ENCODE assay signal across 1 cellular context in the genomic region with DNA sequence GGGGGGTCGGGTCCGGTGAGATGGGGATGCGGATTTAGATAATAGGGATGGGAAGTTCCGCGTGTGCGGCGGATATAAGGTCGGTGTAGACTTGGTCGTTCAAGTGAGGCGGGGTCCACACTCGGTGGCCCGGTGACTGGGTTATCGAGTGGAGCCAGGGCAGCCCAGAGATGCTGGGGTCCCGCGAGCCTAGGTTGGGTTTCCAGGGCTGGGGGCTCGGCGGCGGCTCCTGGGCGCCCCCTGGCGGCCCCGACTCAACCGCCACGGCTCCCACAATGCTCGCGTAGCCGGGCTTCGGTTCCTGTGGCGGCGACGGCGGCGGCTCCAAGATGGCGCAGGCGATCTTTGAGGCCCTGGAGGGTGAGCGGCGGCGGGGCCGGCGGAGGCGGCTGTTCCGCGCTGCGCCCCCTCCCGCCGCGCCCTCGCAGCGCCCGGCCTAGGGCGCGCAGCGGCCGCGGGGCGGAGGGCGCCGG.
TF ChIP-seq lines count a peak whose summit lies in the region.

A gene (plus strand): TSS at position 304 of the 473 bp plus-strand sequence. CDS start 26 bp downstream, at position 330.

TF ChIP-seq in HepG2, 621 proteins besides CTCF, POLR2A, EP300 and RAD21 (continued from another document and continues in another):
- TF ChIP-seq, protein P1, sequence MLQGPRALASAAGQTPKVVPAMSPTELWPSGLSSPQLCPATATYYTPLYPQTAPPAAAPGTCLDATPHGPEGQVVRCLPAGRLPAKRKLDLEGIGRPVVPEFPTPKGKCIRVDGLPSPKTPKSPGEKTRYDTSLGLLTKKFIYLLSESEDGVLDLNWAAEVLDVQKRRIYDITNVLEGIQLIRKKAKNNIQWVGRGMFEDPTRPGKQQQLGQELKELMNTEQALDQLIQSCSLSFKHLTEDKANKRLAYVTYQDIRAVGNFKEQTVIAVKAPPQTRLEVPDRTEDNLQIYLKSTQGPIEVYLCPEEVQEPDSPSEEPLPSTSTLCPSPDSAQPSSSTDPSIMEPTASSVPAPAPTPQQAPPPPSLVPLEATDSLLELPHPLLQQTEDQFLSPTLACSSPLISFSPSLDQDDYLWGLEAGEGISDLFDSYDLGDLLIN (CRISPR knock-in tag; IDR thresholded peaks at IDR 0.05; ENCODE audit: borderline replicate concordance): no peak; the same call in 1 of the 2 replicates
- peak; percentile 61 for TF ChIP-seq PHF8 (CRISPR knock-in tag; IDR thresholded peaks at IDR 0.05)
- no peak for TF ChIP-seq ZSCAN21 (CRISPR knock-in tag; IDR thresholded peaks at IDR 0.05; ENCODE audit: borderline replicate concordance)
- TF ChIP-seq, protein P2, sequence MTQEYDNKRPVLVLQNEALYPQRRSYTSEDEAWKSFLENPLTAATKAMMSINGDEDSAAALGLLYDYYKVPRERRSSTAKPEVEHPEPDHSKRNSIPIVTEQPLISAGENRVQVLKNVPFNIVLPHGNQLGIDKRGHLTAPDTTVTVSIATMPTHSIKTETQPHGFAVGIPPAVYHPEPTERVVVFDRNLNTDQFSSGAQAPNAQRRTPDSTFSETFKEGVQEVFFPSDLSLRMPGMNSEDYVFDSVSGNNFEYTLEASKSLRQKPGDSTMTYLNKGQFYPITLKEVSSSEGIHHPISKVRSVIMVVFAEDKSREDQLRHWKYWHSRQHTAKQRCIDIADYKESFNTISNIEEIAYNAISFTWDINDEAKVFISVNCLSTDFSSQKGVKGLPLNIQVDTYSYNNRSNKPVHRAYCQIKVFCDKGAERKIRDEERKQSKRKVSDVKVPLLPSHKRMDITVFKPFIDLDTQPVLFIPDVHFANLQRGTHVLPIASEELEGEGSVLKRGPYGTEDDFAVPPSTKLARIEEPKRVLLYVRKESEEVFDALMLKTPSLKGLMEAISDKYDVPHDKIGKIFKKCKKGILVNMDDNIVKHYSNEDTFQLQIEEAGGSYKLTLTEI (CRISPR knock-in tag; conservative IDR thresholded peaks at IDR 0.05): no peak
- peak; percentile 84 for TF ChIP-seq CENPT (CRISPR knock-in tag; IDR thresholded peaks at IDR 0.05; ENCODE audit: low read depth)
- TF ChIP-seq, protein P3, sequence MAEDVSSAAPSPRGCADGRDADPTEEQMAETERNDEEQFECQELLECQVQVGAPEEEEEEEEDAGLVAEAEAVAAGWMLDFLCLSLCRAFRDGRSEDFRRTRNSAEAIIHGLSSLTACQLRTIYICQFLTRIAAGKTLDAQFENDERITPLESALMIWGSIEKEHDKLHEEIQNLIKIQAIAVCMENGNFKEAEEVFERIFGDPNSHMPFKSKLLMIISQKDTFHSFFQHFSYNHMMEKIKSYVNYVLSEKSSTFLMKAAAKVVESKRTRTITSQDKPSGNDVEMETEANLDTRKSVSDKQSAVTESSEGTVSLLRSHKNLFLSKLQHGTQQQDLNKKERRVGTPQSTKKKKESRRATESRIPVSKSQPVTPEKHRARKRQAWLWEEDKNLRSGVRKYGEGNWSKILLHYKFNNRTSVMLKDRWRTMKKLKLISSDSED (CRISPR knock-in tag; IDR thresholded peaks at IDR 0.05): no peak
- TF ChIP-seq KMT2B (CRISPR knock-in tag; IDR thresholded peaks at IDR 0.05): peak; percentile 22; the same call in 1 of the 2 replicates
- TF ChIP-seq ZFP36 (IDR thresholded peaks at IDR 0.05; ENCODE audit: borderline replicate concordance, low read depth, low read length, partially characterized antibody): no peak
- TF ChIP-seq RXRB (CRISPR knock-in tag; IDR thresholded peaks at IDR 0.05; ENCODE audit: borderline replicate concordance): peak; percentile 74
- TF ChIP-seq ZNF274 (CRISPR knock-in tag; IDR thresholded peaks at IDR 0.05): no peak; the same call in none of the 2 replicates
- TF ChIP-seq, protein P4, sequence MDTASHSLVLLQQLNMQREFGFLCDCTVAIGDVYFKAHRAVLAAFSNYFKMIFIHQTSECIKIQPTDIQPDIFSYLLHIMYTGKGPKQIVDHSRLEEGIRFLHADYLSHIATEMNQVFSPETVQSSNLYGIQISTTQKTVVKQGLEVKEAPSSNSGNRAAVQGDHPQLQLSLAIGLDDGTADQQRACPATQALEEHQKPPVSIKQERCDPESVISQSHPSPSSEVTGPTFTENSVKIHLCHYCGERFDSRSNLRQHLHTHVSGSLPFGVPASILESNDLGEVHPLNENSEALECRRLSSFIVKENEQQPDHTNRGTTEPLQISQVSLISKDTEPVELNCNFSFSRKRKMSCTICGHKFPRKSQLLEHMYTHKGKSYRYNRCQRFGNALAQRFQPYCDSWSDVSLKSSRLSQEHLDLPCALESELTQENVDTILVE (CRISPR knock-in tag; IDR thresholded peaks at IDR 0.05): peak; percentile 98; the same call in 1 of the 2 replicates
- no peak for TF ChIP-seq ZC3H4 (CRISPR knock-in tag; IDR thresholded peaks at IDR 0.05; ENCODE audit: borderline replicate concordance)
- no peak for TF ChIP-seq KLF13 (CRISPR knock-in tag; IDR thresholded peaks at IDR 0.05)
- TF ChIP-seq, protein P5, sequence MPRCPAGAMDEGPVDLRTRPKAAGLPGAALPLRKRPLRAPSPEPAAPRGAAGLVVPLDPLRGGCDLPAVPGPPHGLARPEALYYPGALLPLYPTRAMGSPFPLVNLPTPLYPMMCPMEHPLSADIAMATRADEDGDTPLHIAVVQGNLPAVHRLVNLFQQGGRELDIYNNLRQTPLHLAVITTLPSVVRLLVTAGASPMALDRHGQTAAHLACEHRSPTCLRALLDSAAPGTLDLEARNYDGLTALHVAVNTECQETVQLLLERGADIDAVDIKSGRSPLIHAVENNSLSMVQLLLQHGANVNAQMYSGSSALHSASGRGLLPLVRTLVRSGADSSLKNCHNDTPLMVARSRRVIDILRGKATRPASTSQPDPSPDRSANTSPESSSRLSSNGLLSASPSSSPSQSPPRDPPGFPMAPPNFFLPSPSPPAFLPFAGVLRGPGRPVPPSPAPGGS (CRISPR knock-in tag; IDR thresholded peaks at IDR 0.05): no peak; the same call in none of the 2 replicates
- no peak for TF ChIP-seq FOXM1 (CRISPR knock-in tag; IDR thresholded peaks at IDR 0.05)
- 0 out of 2 replicates have a peak, but pooled peaks have one; percentile 10 for TF ChIP-seq GATA4 (IDR thresholded peaks at IDR 0.05; ENCODE audit: borderline replicate concordance, low read depth)
- no peak for TF ChIP-seq ZNF562 (CRISPR knock-in tag; IDR thresholded peaks at IDR 0.05; ENCODE audit: borderline replicate concordance)
- no peak for TF ChIP-seq ZFYVE20 (CRISPR knock-in tag; IDR thresholded peaks at IDR 0.05; ENCODE audit: borderline replicate concordance, low read depth)
- TF ChIP-seq ELF4 (CRISPR knock-in tag; IDR thresholded peaks at IDR 0.05; ENCODE audit: borderline replicate concordance): no peak
- 0 out of 2 replicates have a peak, but pooled peaks have one; percentile 24 for TF ChIP-seq MTF1 (CRISPR knock-in tag; IDR thresholded peaks at IDR 0.05)
- TF ChIP-seq DR1 (CRISPR knock-in tag; IDR thresholded peaks at IDR 0.05): no peak
- no peak for TF ChIP-seq ZNF367 (CRISPR knock-in tag; IDR thresholded peaks at IDR 0.05; ENCODE audit: borderline replicate concordance)
- TF ChIP-seq ZNF550 (CRISPR knock-in tag; IDR thresholded peaks at IDR 0.05; ENCODE audit: borderline replicate concordance): no peak
- no peak for TF ChIP-seq FIP1L1 (IDR thresholded peaks at IDR 0.05; ENCODE audit: borderline replicate concordance, insufficient read depth, low read depth, low read length)
- no peak for TF ChIP-seq NFE2L2 (IDR thresholded peaks at IDR 0.05; ENCODE audit: low read length)
- TF ChIP-seq ZFP90 (CRISPR knock-in tag; IDR thresholded peaks at IDR 0.05; ENCODE audit: borderline replicate concordance): no peak; the same call in 1 of the 2 replicates
- 0 out of 2 replicates have a peak, but pooled peaks have one; percentile 74 for TF ChIP-seq HNRNPUL1 (IDR thresholded peaks at IDR 0.05; ENCODE audit: low read depth, low read length)
- TF ChIP-seq, protein P6, sequence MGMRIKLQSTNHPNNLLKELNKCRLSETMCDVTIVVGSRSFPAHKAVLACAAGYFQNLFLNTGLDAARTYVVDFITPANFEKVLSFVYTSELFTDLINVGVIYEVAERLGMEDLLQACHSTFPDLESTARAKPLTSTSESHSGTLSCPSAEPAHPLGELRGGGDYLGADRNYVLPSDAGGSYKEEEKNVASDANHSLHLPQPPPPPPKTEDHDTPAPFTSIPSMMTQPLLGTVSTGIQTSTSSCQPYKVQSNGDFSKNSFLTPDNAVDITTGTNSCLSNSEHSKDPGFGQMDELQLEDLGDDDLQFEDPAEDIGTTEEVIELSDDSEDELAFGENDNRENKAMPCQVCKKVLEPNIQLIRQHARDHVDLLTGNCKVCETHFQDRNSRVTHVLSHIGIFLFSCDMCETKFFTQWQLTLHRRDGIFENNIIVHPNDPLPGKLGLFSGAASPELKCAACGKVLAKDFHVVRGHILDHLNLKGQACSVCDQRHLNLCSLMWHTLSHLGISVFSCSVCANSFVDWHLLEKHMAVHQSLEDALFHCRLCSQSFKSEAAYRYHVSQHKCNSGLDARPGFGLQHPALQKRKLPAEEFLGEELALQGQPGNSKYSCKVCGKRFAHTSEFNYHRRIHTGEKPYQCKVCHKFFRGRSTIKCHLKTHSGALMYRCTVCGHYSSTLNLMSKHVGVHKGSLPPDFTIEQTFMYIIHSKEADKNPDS (CRISPR knock-in tag; IDR thresholded peaks at IDR 0.05): no peak
- TF ChIP-seq, protein P7, sequence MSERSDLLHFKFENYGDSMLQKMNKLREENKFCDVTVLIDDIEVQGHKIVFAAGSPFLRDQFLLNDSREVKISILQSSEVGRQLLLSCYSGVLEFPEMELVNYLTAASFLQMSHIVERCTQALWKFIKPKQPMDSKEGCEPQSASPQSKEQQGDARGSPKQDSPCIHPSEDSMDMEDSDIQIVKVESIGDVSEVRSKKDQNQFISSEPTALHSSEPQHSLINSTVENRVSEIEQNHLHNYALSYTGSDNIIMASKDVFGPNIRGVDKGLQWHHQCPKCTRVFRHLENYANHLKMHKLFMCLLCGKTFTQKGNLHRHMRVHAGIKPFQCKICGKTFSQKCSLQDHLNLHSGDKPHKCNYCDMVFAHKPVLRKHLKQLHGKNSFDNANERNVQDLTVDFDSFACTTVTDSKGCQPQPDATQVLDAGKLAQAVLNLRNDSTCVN (CRISPR knock-in tag; IDR thresholded peaks at IDR 0.05; ENCODE audit: borderline replicate concordance): no peak
- no peak for TF ChIP-seq SOX13 (IDR thresholded peaks at IDR 0.05)
- TF ChIP-seq SOX13 (CRISPR knock-in tag; conservative IDR thresholded peaks at IDR 0.05 in 1 of 2, IDR thresholded peaks at IDR 0.05 in 1 of 2): peak in 1 of 2 experiments; percentile 4; a peak in 1 of 4 replicates
- TF ChIP-seq SETDB1 (CRISPR knock-in tag; IDR thresholded peaks at IDR 0.05; ENCODE audit: borderline replicate concordance): no peak
- peak; percentile 8; the same call in 1 of the 2 replicates for TF ChIP-seq ESRRA (CRISPR knock-in tag; IDR thresholded peaks at IDR 0.05; ENCODE audit: low read depth)
- TF ChIP-seq ZSCAN20 (CRISPR knock-in tag; IDR thresholded peaks at IDR 0.05; ENCODE audit: borderline replicate concordance): no peak; the same call in 1 of the 2 replicates
- TF ChIP-seq TBP (CRISPR knock-in tag; IDR thresholded peaks at IDR 0.05): no peak; the same call in 1 of the 2 replicates
- TF ChIP-seq ZBTB20 (CRISPR knock-in tag; IDR thresholded peaks at IDR 0.05; ENCODE audit: borderline replicate concordance, low read depth): no peak
- TF ChIP-seq ZNF230 (CRISPR knock-in tag; IDR thresholded peaks at IDR 0.05): 0 out of 2 replicates have a peak, but pooled peaks have one; percentile 50
- 0 out of 2 replicates have a peak, but pooled peaks have one; percentile 60 for TF ChIP-seq ZNF546 (CRISPR knock-in tag; conservative IDR thresholded peaks at IDR 0.05)
- TF ChIP-seq FOXA3 (CRISPR knock-in tag; IDR thresholded peaks at IDR 0.05): no peak
- 0 out of 2 replicates have a peak, but pooled peaks have one; percentile 42 for TF ChIP-seq ZNF552 (CRISPR knock-in tag; IDR thresholded peaks at IDR 0.05; ENCODE audit: borderline replicate concordance)
- TF ChIP-seq MEF2D (CRISPR knock-in tag; IDR thresholded peaks at IDR 0.05): peak; percentile 58; the same call in 1 of the 2 replicates
- no peak; the same call in 1 of the 2 replicates for TF ChIP-seq HOXA3 (CRISPR knock-in tag; IDR thresholded peaks at IDR 0.05)
- TF ChIP-seq CBX5 (CRISPR knock-in tag; IDR thresholded peaks at IDR 0.05; ENCODE audit: borderline replicate concordance): no peak
- TF ChIP-seq ZKSCAN1 (IDR thresholded peaks at IDR 0.05; ENCODE audit: low read length): no peak
- TF ChIP-seq, protein P8, sequence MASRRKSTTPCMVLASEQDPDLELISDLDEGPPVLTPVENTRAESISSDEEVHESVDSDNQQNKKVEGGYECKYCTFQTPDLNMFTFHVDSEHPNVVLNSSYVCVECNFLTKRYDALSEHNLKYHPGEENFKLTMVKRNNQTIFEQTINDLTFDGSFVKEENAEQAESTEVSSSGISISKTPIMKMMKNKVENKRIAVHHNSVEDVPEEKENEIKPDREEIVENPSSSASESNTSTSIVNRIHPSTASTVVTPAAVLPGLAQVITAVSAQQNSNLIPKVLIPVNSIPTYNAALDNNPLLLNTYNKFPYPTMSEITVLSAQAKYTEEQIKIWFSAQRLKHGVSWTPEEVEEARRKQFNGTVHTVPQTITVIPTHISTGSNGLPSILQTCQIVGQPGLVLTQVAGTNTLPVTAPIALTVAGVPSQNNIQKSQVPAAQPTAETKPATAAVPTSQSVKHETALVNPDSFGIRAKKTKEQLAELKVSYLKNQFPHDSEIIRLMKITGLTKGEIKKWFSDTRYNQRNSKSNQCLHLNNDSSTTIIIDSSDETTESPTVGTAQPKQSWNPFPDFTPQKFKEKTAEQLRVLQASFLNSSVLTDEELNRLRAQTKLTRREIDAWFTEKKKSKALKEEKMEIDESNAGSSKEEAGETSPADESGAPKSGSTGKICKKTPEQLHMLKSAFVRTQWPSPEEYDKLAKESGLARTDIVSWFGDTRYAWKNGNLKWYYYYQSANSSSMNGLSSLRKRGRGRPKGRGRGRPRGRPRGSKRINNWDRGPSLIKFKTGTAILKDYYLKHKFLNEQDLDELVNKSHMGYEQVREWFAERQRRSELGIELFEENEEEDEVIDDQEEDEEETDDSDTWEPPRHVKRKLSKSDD (CRISPR knock-in tag; IDR thresholded peaks at IDR 0.05; ENCODE audit: low read depth): peak; percentile 83; the same call in 1 of the 2 replicates
- TF ChIP-seq HOXA9 (CRISPR knock-in tag; IDR thresholded peaks at IDR 0.05; ENCODE audit: borderline replicate concordance): no peak
- TF ChIP-seq ZNF850 (CRISPR knock-in tag; conservative IDR thresholded peaks at IDR 0.05): no peak
- TF ChIP-seq, protein P9, sequence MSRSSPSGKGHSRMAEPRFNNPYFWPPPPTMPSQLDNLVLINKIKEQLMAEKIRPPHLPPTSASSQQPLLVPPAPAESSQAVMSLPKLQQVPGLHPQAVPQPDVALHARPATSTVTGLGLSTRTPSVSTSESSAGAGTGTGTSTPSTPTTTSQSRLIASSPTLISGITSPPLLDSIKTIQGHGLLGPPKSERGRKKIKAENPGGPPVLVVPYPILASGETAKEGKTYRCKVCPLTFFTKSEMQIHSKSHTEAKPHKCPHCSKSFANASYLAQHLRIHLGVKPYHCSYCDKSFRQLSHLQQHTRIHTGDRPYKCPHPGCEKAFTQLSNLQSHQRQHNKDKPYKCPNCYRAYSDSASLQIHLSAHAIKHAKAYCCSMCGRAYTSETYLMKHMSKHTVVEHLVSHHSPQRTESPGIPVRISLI (CRISPR knock-in tag; IDR thresholded peaks at IDR 0.05; ENCODE audit: borderline replicate concordance): peak; percentile 61; the same call in 1 of the 2 replicates
